9 cellular contexts compared by ENCODE assay signal in the genomic region with DNA sequence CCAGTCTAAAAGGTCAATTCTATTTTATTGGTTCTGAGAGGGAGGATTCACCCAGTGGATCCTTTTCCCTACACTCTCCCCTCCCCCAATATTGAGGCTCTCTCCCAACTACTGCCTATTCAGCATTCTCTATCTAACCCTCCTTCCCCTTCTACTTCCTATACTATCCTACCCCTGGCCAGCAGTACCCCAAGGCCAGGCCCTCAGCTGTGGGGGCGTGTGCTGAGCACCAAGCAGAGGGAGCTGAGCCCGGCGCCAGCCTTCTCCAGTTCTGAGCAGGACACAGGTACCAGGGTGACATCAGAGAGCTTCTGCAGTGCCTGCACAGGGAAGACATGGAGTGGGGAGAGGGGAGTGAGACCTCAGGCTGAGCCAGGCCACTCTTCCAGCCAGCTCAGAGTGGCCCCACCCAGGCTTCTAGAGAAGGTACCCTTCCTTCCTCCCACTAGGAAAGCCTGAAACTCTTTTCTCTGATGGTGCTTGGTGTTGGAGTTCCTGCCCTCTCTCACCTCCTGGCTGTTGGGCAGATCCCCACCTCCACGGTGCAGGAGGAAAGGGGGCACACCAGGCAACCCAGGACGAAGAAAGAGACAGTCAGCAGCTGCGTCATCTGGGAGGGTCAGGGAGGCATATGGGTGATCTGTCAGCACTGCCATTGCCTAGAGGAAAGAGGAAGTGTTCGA. TPM values are rescaled to one million over a fixed set of nuclear protein-coding genes. Genes with fewer than 3 reads are reported as not detected.
A peak's percentile ranks its signal among the peaks of the same experiment; 100 is the strongest.
DNase-seq lines count a peak whose midpoint lies in the region; ATAC-seq, FAIRE-seq and TF ChIP-seq lines count a peak whose summit lies in the region.
"Had no signal": no experiment of that assay in that cellular context is flagged by ENCODE, and none has a peak within 500 bp of the region (broad histone marks: within the 10 kb centered on the region; RNA-seq: fewer than 3 reads in every experiment).

No MANE protein-coding gene starts in this region.

- H3K4me2 ChIP-seq in HepG2 (ENCODE audit: low read depth, low read length) (no peak overlapping the region), PC-9 (no peak overlapping the region)

- H3K9me3 ChIP-seq in liver (ENCODE audit: control insufficient read depth in 4 of 4, low read length in 3 of 4) (no peaks in the 10 kb centered on the region), HepG2 (ENCODE audit: low read length) (no peaks in the 10 kb centered on the region), PC-9 (ENCODE audit: insufficient read depth, low read depth) (no peaks in the 10 kb centered on the region)

- POLR2A ChIA-PET in HepG2 (lab: Yijun Ruan, JAX) (interaction anchor here (2.1 to 6.1 kb wide), 2 partner anchors 12 to 43 kb away, joined by 11 to 122 read pairs; a partner anchor contains a TSS), PC-9 (lab: Charles Lee; ENCODE audit: unreplicated experiment) (interaction anchor here (0.6 kb wide), 1 partner anchor 44 kb away, joined by 4 read pairs; no protein-coding TSS in a partner anchor)

- no peaks in the 10 kb centered on the region for H3K27me3 ChIP-seq in liver (ENCODE audit: control insufficient read depth in 4 of 4, insufficient read depth in 4 of 4, low read length in 3 of 4)
- peaks cover 0 to under 1% of the 10 kb centered on the region in 2 experiments; a peak in 2 of 5 replicates for H3K27me3 ChIP-seq in HepG2 (ENCODE audit: control insufficient read depth in 1 of 2, insufficient read depth in 2 of 2, low read length in 2 of 2)
- H3K27me3 ChIP-seq in layer of hippocampus (ENCODE audit: control insufficient read depth, insufficient read depth, low read length), result no peaks in the 10 kb centered on the region
- H3K27me3 ChIP-seq in PC-9 (ENCODE audit: insufficient read depth, low read depth), result no peaks in the 10 kb centered on the region

- 81% methylated on average over 7 of the region's 7 CpGs for WGBS in liver
- WGBS in HepG2 (ENCODE audit: low lambda C conversion rate), result 84% methylated on average over 7 of the region's 7 CpGs

- H3F3A ChIP-seq in PC-9 (ENCODE audit: insufficient read depth, low read depth), result peaks cover 40% of the 10 kb centered on the region

- TF ChIP-seq EP300 in HepG2 (IDR thresholded peaks at IDR 0.05; ENCODE audit: low read depth in 2 of 2, low read length in 2 of 2), result no peak
- no peak for TF ChIP-seq EP300 in HepG2 (CRISPR knock-in tag; IDR thresholded peaks at IDR 0.05; ENCODE audit: borderline replicate concordance)

- TF ChIP-seq RAD21 in liver (IDR thresholded peaks at IDR 0.05) (no peak), HepG2 (CRISPR knock-in tag; IDR thresholded peaks at IDR 0.05) (no peak)

- TF ChIP-seq POLR2A in HepG2 (IDR thresholded peaks at IDR 0.05; ENCODE audit: insufficient read depth in 1 of 2, low read depth in 2 of 2, low read length in 2 of 2), result no peak

- ATAC-seq in HepG2 (no peak), HG02870 (IDR thresholded peaks at IDR 0.05; ENCODE audit: unreplicated experiment) (no peak)

- H3K79me2 ChIP-seq in HepG2 (ENCODE audit: insufficient read depth, low read length), result no peaks in the 10 kb centered on the region
- H3K79me2 ChIP-seq in PC-9 (ENCODE audit: low read depth), result peaks cover 4% of the 10 kb centered on the region; the same call in 1 of the 2 replicates

- no peak for DNase-seq in HepG2 (ENCODE audit: low spot score)
- DNase-seq in SIG-M5 treated with dmso at 0.1 percent for 504 hours (lab: John Stamatoyannopoulos, UW; ENCODE audit: unreplicated experiment), result peak; percentile 84
- DNase-seq in occipital lobe (lab: John Stamatoyannopoulos, UW), result no peak
- no peak for DNase-seq in PC-9
- no peak for DNase-seq in NCI-H1436 treated with DMSO at 0.1 percent for 48 hours (lab: John Stamatoyannopoulos, UW)

- intact Hi-C loops in HepG2 (cut with micrococcal nuclease; ENCODE audit: unreplicated experiment) (no loop called here), PC-9 (cut with micrococcal nuclease; ENCODE audit: unreplicated experiment) (no loop called here)

- CTCF ChIA-PET in HepG2 (lab: Yijun Ruan, JAX; ENCODE audit: low intra/inter-chr PET ratio, low total read pairs), result interaction anchor here (4.2 kb wide), 1 partner anchor 43 kb away, joined by 74 read pairs; no protein-coding TSS in a partner anchor
- CTCF ChIA-PET in PC-9 (lab: Charles Lee), result no interaction called here

- H3K4me3 ChIP-seq in liver (ENCODE audit: low read depth in 1 of 3, low read length in 3 of 3) (no peak overlapping the region), HepG2 (replicated peaks in 1 of 3; ENCODE audit: insufficient read depth in 1 of 3, low read depth in 2 of 3, low read length in 3 of 3) (no peak overlapping the region), PC-9 (no peak overlapping the region)

- H3K36me3 ChIP-seq in liver (ENCODE audit: control insufficient read depth in 4 of 4, insufficient read depth in 3 of 4, low read depth in 1 of 4, low read length in 3 of 4) (peaks cover 4 to 19% (median 8%) of the 10 kb centered on the region in 4 donors), HepG2 (replicated peaks in 1 of 2; ENCODE audit: control insufficient read depth in 1 of 2, insufficient read depth in 2 of 2, low read length in 2 of 2) (peaks cover 14 to 18% of the 10 kb centered on the region in 2 experiments), PC-9 (ENCODE audit: low read depth) (peaks cover 16% of the 10 kb centered on the region)

- H3K27ac ChIP-seq in liver (ENCODE audit: low read depth in 1 of 2, low read length in 2 of 2) (peak overlapping the region; percentile 22 to 68), HepG2 (ENCODE audit: extremely low read length, insufficient read depth, low read length) (no peak overlapping the region), layer of hippocampus (ENCODE audit: low read depth, low read length) (peak overlapping the region; percentile 38), PC-9 (no peak overlapping the region)

- H3K9ac ChIP-seq in liver (ENCODE audit: low read depth in 1 of 2, low read length in 2 of 2) (no peak overlapping the region), HepG2 (ENCODE audit: insufficient read depth, low read depth, low read length) (no peak overlapping the region)

- H3K4me1 ChIP-seq in liver (ENCODE audit: control insufficient read depth in 4 of 4, insufficient read depth in 4 of 4, low read length in 3 of 4), result peaks cover 3 to 21% (median 12%) of the 10 kb centered on the region in 4 donors
- H3K4me1 ChIP-seq in HepG2 (ENCODE audit: insufficient read depth, low read length), result peaks cover 33% of the 10 kb centered on the region
- peaks cover 4% of the 10 kb centered on the region for H3K4me1 ChIP-seq in PC-9 (replicated peaks; ENCODE audit: insufficient read depth)

- in situ Hi-C loops in HepG2 (cut with HindIII; ENCODE audit: extremely low pct_ligation_motif_present, low pct_unique_long_range_greater_than_20kb), result no loop called here

- TF ChIP-seq CTCF in liver (IDR thresholded peaks at IDR 0.05; ENCODE audit: low read depth, low read length, missing input control) (no peak), HepG2 (CRISPR knock-in tag; IDR thresholded peaks at IDR 0.05) (no peak), PC-9 (conservative IDR thresholded peaks at IDR 0.05) (no peak)

- H2AFZ ChIP-seq in HepG2 (ENCODE audit: low read length), result no peak overlapping the region
- H2AFZ ChIP-seq in PC-9, result no peak overlapping the region

- FAIRE-seq in HepG2 (lab: Jason Lieb, UNC), result no peak

- BruUV-seq in HepG2 (replicated peaks; lab: Mats Ljungman, UMichigan), result no TSS peak
- BruUV-seq in PC-9 (replicated peaks; lab: Mats Ljungman, UMichigan), result no TSS peak

- H3K9me2 ChIP-seq in PC-9 (ENCODE audit: insufficient read depth), result no peaks in the 10 kb centered on the region

- H4K20me1 ChIP-seq in HepG2 (ENCODE audit: insufficient read depth, low read length), result peaks cover 11% of the 10 kb centered on the region; the same call in 1 of the 2 replicates
- peaks cover 8% of the 10 kb centered on the region for H4K20me1 ChIP-seq in PC-9 (ENCODE audit: insufficient read depth)

RNA-seq across cellular contexts. Expression of a gene that starts 1.9 kb away (rescaled TPM):
- total RNA-seq in liver, result 10 to 100 TPM; 23.8 to 31.4 TPM
- 10 to 100 TPM; 19.8 to 22.6 TPM for polyA plus RNA-seq in liver
- total RNA-seq in HepG2 (2016; rRNA removed; fragmentation: Illumina TruSeq; extraction: Trizol), result 14.4 and 16.4 TPM in 2 replicates
- 8.5 and 10.3 TPM in 2 replicates for total RNA-seq in HepG2 (2016; cell fraction: cytosol; rRNA removed; fragmentation: Illumina TruSeq; extraction: Trizol; ENCODE audit: low read depth)
- 14.2 and 17.0 TPM in 2 replicates for total RNA-seq in HepG2 (2016; cell fraction: insoluble cytoplasmic fraction; rRNA removed; fragmentation: Illumina TruSeq; extraction: Trizol)
- 10.5 and 14.6 TPM in 2 replicates for total RNA-seq in HepG2 (2016; cell fraction: membrane; rRNA removed; fragmentation: Illumina TruSeq; extraction: Trizol)
- total RNA-seq in HepG2 (2016; cell fraction: nucleus; rRNA removed; fragmentation: Illumina TruSeq; extraction: Trizol), result 6.9 and 9.4 TPM in 2 replicates
- 21.1 and 21.9 TPM in 2 replicates for polyA plus RNA-seq in HepG2 (2011; rRNA removed)
- polyA plus RNA-seq in HepG2 (2011; cell fraction: cytosol; rRNA removed), result 17.3 and 27.4 TPM in 2 replicates
- 76.2 and 86.7 TPM in 2 replicates for polyA plus RNA-seq in HepG2 (2011; cell fraction: nucleus; rRNA removed)
- 12.9 and 21.1 TPM in 2 replicates for polyA plus RNA-seq in HepG2 (2012)
- 7.1 and 9.5 TPM in 2 replicates for polyA plus RNA-seq in HepG2 (2016; cell fraction: cytosol; fragmentation: Illumina TruSeq; extraction: Trizol; ENCODE audit: low read depth)
- polyA plus RNA-seq in HepG2 (2016; cell fraction: insoluble cytoplasmic fraction; fragmentation: Illumina TruSeq; extraction: Trizol; ENCODE audit: low read depth), result 12.9 and 17.0 TPM in 2 replicates
- 9.7 and 13.0 TPM in 2 replicates for polyA plus RNA-seq in HepG2 (2016; cell fraction: membrane; fragmentation: Illumina TruSeq; extraction: Trizol; ENCODE audit: low read depth)
- polyA plus RNA-seq in HepG2 (2016; cell fraction: nucleus; fragmentation: Illumina TruSeq; extraction: Trizol; ENCODE audit: insufficient read depth, low read depth), result 21.1 and 21.5 TPM in 2 replicates
- 8.4 and 17.2 TPM in 2 replicates for polyA minus RNA-seq in HepG2 (2011; rRNA and poly(A)+ RNA removed; ENCODE audit: low replicate concordance)
- 5.3 and 6.9 TPM in 2 replicates for polyA minus RNA-seq in HepG2 (2011; cell fraction: cytosol; rRNA and poly(A)+ RNA removed)
- polyA minus RNA-seq in HepG2 (2011; cell fraction: nucleus; rRNA and poly(A)+ RNA removed), result 10.2 and 10.7 TPM in 2 replicates
- 117 TPM for total RNA-seq in occipital lobe
- total RNA-seq in PC-9 (2021), result 58.3 and 99.6 TPM in 2 replicates

RNA-seq across cellular contexts. Expression of a gene that starts 4.0 kb away (rescaled TPM):
- total RNA-seq in liver, result 10 to 100 TPM in 1 of 2 donors, under 1 TPM in 1; 0.08 to 10.7 TPM
- polyA plus RNA-seq in liver, result under 1 TPM; 0.15 to 0.33 TPM
- not detected in 2 replicates for total RNA-seq in HepG2 (2016; rRNA removed; fragmentation: Illumina TruSeq; extraction: Trizol)
- not detected in 2 replicates for total RNA-seq in HepG2 (2016; cell fraction: cytosol; rRNA removed; fragmentation: Illumina TruSeq; extraction: Trizol; ENCODE audit: low read depth)
- not detected in 2 replicates for total RNA-seq in HepG2 (2016; cell fraction: insoluble cytoplasmic fraction; rRNA removed; fragmentation: Illumina TruSeq; extraction: Trizol)
- total RNA-seq in HepG2 (2016; cell fraction: membrane; rRNA removed; fragmentation: Illumina TruSeq; extraction: Trizol), result not detected in 2 replicates
- not detected in 2 replicates for total RNA-seq in HepG2 (2016; cell fraction: nucleus; rRNA removed; fragmentation: Illumina TruSeq; extraction: Trizol)
- polyA plus RNA-seq in HepG2 (2011; rRNA removed), result not detected in 2 replicates
- not detected in 2 replicates for polyA plus RNA-seq in HepG2 (2011; cell fraction: cytosol; rRNA removed)
- not detected in 2 replicates for polyA plus RNA-seq in HepG2 (2011; cell fraction: nucleus; rRNA removed)
- 0.08 and 0.15 TPM in 2 replicates for polyA plus RNA-seq in HepG2 (2012)
- not detected in 2 replicates for polyA plus RNA-seq in HepG2 (2016; cell fraction: cytosol; fragmentation: Illumina TruSeq; extraction: Trizol; ENCODE audit: low read depth)
- not detected in 2 replicates for polyA plus RNA-seq in HepG2 (2016; cell fraction: insoluble cytoplasmic fraction; fragmentation: Illumina TruSeq; extraction: Trizol; ENCODE audit: low read depth)
- not detected in 2 replicates for polyA plus RNA-seq in HepG2 (2016; cell fraction: membrane; fragmentation: Illumina TruSeq; extraction: Trizol; ENCODE audit: low read depth)
- not detected in 2 replicates for polyA plus RNA-seq in HepG2 (2016; cell fraction: nucleus; fragmentation: Illumina TruSeq; extraction: Trizol; ENCODE audit: insufficient read depth, low read depth)
- polyA minus RNA-seq in HepG2 (2011; rRNA and poly(A)+ RNA removed; ENCODE audit: low replicate concordance), result not detected in 2 replicates
- polyA minus RNA-seq in HepG2 (2011; cell fraction: cytosol; rRNA and poly(A)+ RNA removed), result not detected in 2 replicates
- polyA minus RNA-seq in HepG2 (2011; cell fraction: nucleus; rRNA and poly(A)+ RNA removed), result not detected in 2 replicates
- not detected for total RNA-seq in occipital lobe
- 0.43 and 0.59 TPM in 2 replicates for total RNA-seq in PC-9 (2021)
- total RNA-seq: Daoy had no signal

RNA-seq across cellular contexts. Expression of a gene that starts 5.6 kb away (rescaled TPM):
- total RNA-seq in liver, result not detected
- not detected for polyA plus RNA-seq in liver
- not detected in 2 replicates for total RNA-seq in HepG2 (2016; rRNA removed; fragmentation: Illumina TruSeq; extraction: Trizol)
- total RNA-seq in HepG2 (2016; cell fraction: cytosol; rRNA removed; fragmentation: Illumina TruSeq; extraction: Trizol; ENCODE audit: low read depth), result not detected in 2 replicates
- total RNA-seq in HepG2 (2016; cell fraction: insoluble cytoplasmic fraction; rRNA removed; fragmentation: Illumina TruSeq; extraction: Trizol), result not detected in 2 replicates
- total RNA-seq in HepG2 (2016; cell fraction: membrane; rRNA removed; fragmentation: Illumina TruSeq; extraction: Trizol), result not detected in 2 replicates
- total RNA-seq in HepG2 (2016; cell fraction: nucleus; rRNA removed; fragmentation: Illumina TruSeq; extraction: Trizol), result not detected in 2 replicates
- 0.15 and 0.21 TPM in 2 replicates for polyA plus RNA-seq in HepG2 (2011; rRNA removed)
- 0.13 TPM in 1 of 2 replicates, not detected in the other for polyA plus RNA-seq in HepG2 (2011; cell fraction: cytosol; rRNA removed)
- polyA plus RNA-seq in HepG2 (2011; cell fraction: nucleus; rRNA removed), result 0.42 and 0.76 TPM in 2 replicates
- 0.31 TPM in 1 of 2 replicates, not detected in the other for polyA plus RNA-seq in HepG2 (2012)
- polyA plus RNA-seq in HepG2 (2016; cell fraction: cytosol; fragmentation: Illumina TruSeq; extraction: Trizol; ENCODE audit: low read depth), result not detected in 2 replicates
- polyA plus RNA-seq in HepG2 (2016; cell fraction: insoluble cytoplasmic fraction; fragmentation: Illumina TruSeq; extraction: Trizol; ENCODE audit: low read depth), result not detected in 2 replicates
- polyA plus RNA-seq in HepG2 (2016; cell fraction: membrane; fragmentation: Illumina TruSeq; extraction: Trizol; ENCODE audit: low read depth), result not detected in 2 replicates
- polyA plus RNA-seq in HepG2 (2016; cell fraction: nucleus; fragmentation: Illumina TruSeq; extraction: Trizol; ENCODE audit: insufficient read depth, low read depth), result 0.72 TPM in 1 of 2 replicates, not detected in the other
- 0.28 TPM in 1 of 2 replicates, not detected in the other for polyA minus RNA-seq in HepG2 (2011; rRNA and poly(A)+ RNA removed; ENCODE audit: low replicate concordance)
- polyA minus RNA-seq in HepG2 (2011; cell fraction: cytosol; rRNA and poly(A)+ RNA removed), result not detected in 2 replicates
- polyA minus RNA-seq in HepG2 (2011; cell fraction: nucleus; rRNA and poly(A)+ RNA removed), result not detected in 2 replicates
- total RNA-seq in occipital lobe, result 0.31 TPM
- 1.2 and 2.1 TPM in 2 replicates for total RNA-seq in PC-9 (2021)
- total RNA-seq: Daoy had no signal

RNA-seq across cellular contexts. Expression of a gene that starts 9.2 kb away (rescaled TPM):
- total RNA-seq in liver, result 100 to 1,000 TPM in 1 of 2 donors, 10 to 100 TPM in 1; 56.5 to 124 TPM
- 10 to 100 TPM; 63.7 to 65.2 TPM for polyA plus RNA-seq in liver
- total RNA-seq in HepG2 (2016; rRNA removed; fragmentation: Illumina TruSeq; extraction: Trizol), result 445 and 602 TPM in 2 replicates
- total RNA-seq in HepG2 (2016; cell fraction: cytosol; rRNA removed; fragmentation: Illumina TruSeq; extraction: Trizol; ENCODE audit: low read depth), result 267 and 295 TPM in 2 replicates
- total RNA-seq in HepG2 (2016; cell fraction: insoluble cytoplasmic fraction; rRNA removed; fragmentation: Illumina TruSeq; extraction: Trizol), result 442 and 617 TPM in 2 replicates
- 333 and 368 TPM in 2 replicates for total RNA-seq in HepG2 (2016; cell fraction: membrane; rRNA removed; fragmentation: Illumina TruSeq; extraction: Trizol)
- 383 and 410 TPM in 2 replicates for total RNA-seq in HepG2 (2016; cell fraction: nucleus; rRNA removed; fragmentation: Illumina TruSeq; extraction: Trizol)
- polyA plus RNA-seq in HepG2 (2011; rRNA removed), result 891 and 997 TPM in 2 replicates
- polyA plus RNA-seq in HepG2 (2011; cell fraction: cytosol; rRNA removed), result 1,063 and 1,114 TPM in 2 replicates
- 243 and 309 TPM in 2 replicates for polyA plus RNA-seq in HepG2 (2011; cell fraction: nucleus; rRNA removed)
- polyA plus RNA-seq in HepG2 (2012), result 684 and 693 TPM in 2 replicates
- 249 and 300 TPM in 2 replicates for polyA plus RNA-seq in HepG2 (2016; cell fraction: cytosol; fragmentation: Illumina TruSeq; extraction: Trizol; ENCODE audit: low read depth)
- 415 and 433 TPM in 2 replicates for polyA plus RNA-seq in HepG2 (2016; cell fraction: insoluble cytoplasmic fraction; fragmentation: Illumina TruSeq; extraction: Trizol; ENCODE audit: low read depth)
- polyA plus RNA-seq in HepG2 (2016; cell fraction: membrane; fragmentation: Illumina TruSeq; extraction: Trizol; ENCODE audit: low read depth), result 263 and 301 TPM in 2 replicates
- polyA plus RNA-seq in HepG2 (2016; cell fraction: nucleus; fragmentation: Illumina TruSeq; extraction: Trizol; ENCODE audit: insufficient read depth, low read depth), result 609 and 612 TPM in 2 replicates
- polyA minus RNA-seq in HepG2 (2011; rRNA and poly(A)+ RNA removed; ENCODE audit: low replicate concordance), result 509 and 745 TPM in 2 replicates
- 299 and 375 TPM in 2 replicates for polyA minus RNA-seq in HepG2 (2011; cell fraction: cytosol; rRNA and poly(A)+ RNA removed)
- 119 and 176 TPM in 2 replicates for polyA minus RNA-seq in HepG2 (2011; cell fraction: nucleus; rRNA and poly(A)+ RNA removed)
- total RNA-seq in occipital lobe, result 35.2 TPM
- 546 and 599 TPM in 2 replicates for total RNA-seq in PC-9 (2021)

RNA-seq across cellular contexts. Expression of a gene that starts 12.0 kb away (rescaled TPM):
- total RNA-seq in liver, result not detected
- polyA plus RNA-seq in liver, result not detected
- not detected in 2 replicates for total RNA-seq in HepG2 (2016; rRNA removed; fragmentation: Illumina TruSeq; extraction: Trizol)
- not detected in 2 replicates for total RNA-seq in HepG2 (2016; cell fraction: cytosol; rRNA removed; fragmentation: Illumina TruSeq; extraction: Trizol; ENCODE audit: low read depth)
- not detected in 2 replicates for total RNA-seq in HepG2 (2016; cell fraction: insoluble cytoplasmic fraction; rRNA removed; fragmentation: Illumina TruSeq; extraction: Trizol)
- not detected in 2 replicates for total RNA-seq in HepG2 (2016; cell fraction: membrane; rRNA removed; fragmentation: Illumina TruSeq; extraction: Trizol)
- total RNA-seq in HepG2 (2016; cell fraction: nucleus; rRNA removed; fragmentation: Illumina TruSeq; extraction: Trizol), result not detected in 2 replicates
- not detected in 2 replicates for polyA plus RNA-seq in HepG2 (2011; rRNA removed)
- polyA plus RNA-seq in HepG2 (2011; cell fraction: cytosol; rRNA removed), result not detected in 2 replicates
- not detected in 2 replicates for polyA plus RNA-seq in HepG2 (2011; cell fraction: nucleus; rRNA removed)
- 0.47 TPM in 1 of 2 replicates, not detected in the other for polyA plus RNA-seq in HepG2 (2012)
- polyA plus RNA-seq in HepG2 (2016; cell fraction: cytosol; fragmentation: Illumina TruSeq; extraction: Trizol; ENCODE audit: low read depth), result not detected in 2 replicates
- polyA plus RNA-seq in HepG2 (2016; cell fraction: insoluble cytoplasmic fraction; fragmentation: Illumina TruSeq; extraction: Trizol; ENCODE audit: low read depth), result not detected in 2 replicates
- not detected in 2 replicates for polyA plus RNA-seq in HepG2 (2016; cell fraction: membrane; fragmentation: Illumina TruSeq; extraction: Trizol; ENCODE audit: low read depth)
- not detected in 2 replicates for polyA plus RNA-seq in HepG2 (2016; cell fraction: nucleus; fragmentation: Illumina TruSeq; extraction: Trizol; ENCODE audit: insufficient read depth, low read depth)
- polyA minus RNA-seq in HepG2 (2011; rRNA and poly(A)+ RNA removed; ENCODE audit: low replicate concordance), result not detected in 2 replicates
- not detected in 2 replicates for polyA minus RNA-seq in HepG2 (2011; cell fraction: cytosol; rRNA and poly(A)+ RNA removed)
- polyA minus RNA-seq in HepG2 (2011; cell fraction: nucleus; rRNA and poly(A)+ RNA removed), result not detected in 2 replicates
- total RNA-seq in occipital lobe, result not detected
- not detected in 2 replicates for total RNA-seq in PC-9 (2021)
- total RNA-seq: Daoy had no signal

Comparison
In these comparisons a context has a peak if more than half of its experiments do, and no peak if none do; other contexts are left out.
1. H3K27ac ChIP-seq: peak in liver (2 of 2) and layer of hippocampus (single experiment); none in HepG2 (single experiment) and PC-9 (single experiment).